15 cellular contexts compared by ENCODE assay signal in genomic region chr2:198525196-198525595, GRCh38.
DNase-seq lines count a peak whose midpoint lies in the region; ATAC-seq and TF ChIP-seq lines count a peak whose summit lies in the region.
"Had no signal": no experiment of that assay in that cellular context is flagged by ENCODE, and none has a peak within 500 bp of the region (broad histone marks: within the 10 kb centered on the region; RNA-seq: fewer than 3 reads in every experiment).

No MANE protein-coding gene starts in this region.

- H3K9me3 Mint-ChIP-seq in glutamatergic neuron (ENCODE audit: unreplicated experiment), result peaks cover 8% of the 10 kb centered on the region
- H3K9me3 Mint-ChIP-seq: CD8-positive, alpha-beta memory T cell had no signal

- peak; percentile 40 for DNase-seq in AG10803 (ENCODE audit: low read depth)
- no peak for DNase-seq in OCI-LY7 (ENCODE audit: low spot score)
- no peak for DNase-seq in glutamatergic neuron
- DNase-seq in activated naive CD4-positive, alpha-beta T cell (lab: John Stamatoyannopoulos, UW), result no peak
- DNase-seq in ascending aorta (ENCODE audit: low spot score in 2 of 2), result no peak
- DNase-seq in islet precursor cell, result no peak
- DNase-seq: AML-193; Caco-2; CD8-positive, alpha-beta memory T cell; DND-41; GF-D8; H7; IMR-90 had no signal

- peak overlapping the region; percentile 94 for H3K27ac Mint-ChIP-seq in glutamatergic neuron (ENCODE audit: unreplicated experiment)
- H3K27ac Mint-ChIP-seq: CD8-positive, alpha-beta memory T cell had no signal

- no peak for ATAC-seq in GM18873 (IDR thresholded peaks at IDR 0.05; ENCODE audit: low FRiP score, unreplicated experiment)

- intact Hi-C loops in OCI-LY7 (cut with micrococcal nuclease; ENCODE audit: unreplicated experiment) (no loop called here), ascending aorta (cut with DNase I) (no loop called here)

- H3K4me3 ChIP-seq in AG10803 (ENCODE audit: low read length), result no peak overlapping the region
- no peak overlapping the region for H3K4me3 ChIP-seq in OCI-LY7 (ENCODE audit: low read depth, low read length, poor library complexity, severe bottlenecking)
- no peak overlapping the region for H3K4me3 ChIP-seq in ascending aorta
- H3K4me3 ChIP-seq: BLaER1 had no signal

- no peaks in the 10 kb centered on the region for H4K20me1 ChIP-seq in OCI-LY7 (ENCODE audit: insufficient read depth, low read length)
- H4K20me1 ChIP-seq: BLaER1 had no signal

- no peaks in the 10 kb centered on the region for H3K27me3 ChIP-seq in ascending aorta
- H3K27me3 ChIP-seq: BLaER1 had no signal

- H3K9me2 ChIP-seq in OCI-LY7 (ENCODE audit: insufficient read depth, low read length), result no peaks in the 10 kb centered on the region

- H3K9me3 ChIP-seq in OCI-LY7 (ENCODE audit: low read length), result peaks cover 5% of the 10 kb centered on the region; the same call in 1 of the 2 replicates
- no peaks in the 10 kb centered on the region for H3K9me3 ChIP-seq in ascending aorta
- H3K9me3 ChIP-seq: BLaER1, Caco-2 had no signal

- CTCF ChIA-PET in OCI-LY7 (lab: Charles Lee; ENCODE audit: unreplicated experiment), result no interaction called here

- H3K4me1 ChIP-seq in OCI-LY7 (ENCODE audit: insufficient read depth, low read length, poor library complexity, severe bottlenecking) (peaks cover under 1% of the 10 kb centered on the region), ascending aorta (no peaks in the 10 kb centered on the region)
- H3K4me1 ChIP-seq: BLaER1, Caco-2 had no signal

- POLR2A ChIA-PET in OCI-LY7 (lab: Charles Lee), result interaction anchor here (0.6 kb wide), 1 partner anchor 910 kb away, joined by 3 read pairs; no protein-coding TSS in a partner anchor

- H2AFZ ChIP-seq in OCI-LY7 (ENCODE audit: low read length), result peak overlapping the region; percentile 1; the same call in 1 of the 2 replicates

- no peak overlapping the region for H3K27ac ChIP-seq in OCI-LY7 (ENCODE audit: low read depth, low read length, poor library complexity, severe bottlenecking)
- no peak overlapping the region for H3K27ac ChIP-seq in ascending aorta
- H3K27ac ChIP-seq: BLaER1 had no signal

- H3K36me3 Mint-ChIP-seq in glutamatergic neuron (ENCODE audit: unreplicated experiment), result peaks cover 4% of the 10 kb centered on the region
- H3K36me3 Mint-ChIP-seq: CD8-positive, alpha-beta memory T cell had no signal

- BruUV-seq in OCI-LY7 (replicated peaks; lab: Mats Ljungman, UMichigan), result no TSS peak

- H3K79me2 ChIP-seq in OCI-LY7 (ENCODE audit: insufficient read depth, low read depth, low read length), result no peaks in the 10 kb centered on the region

- TF ChIP-seq CTCF in AG10803 (conservative IDR thresholded peaks at IDR 0.05; ENCODE audit: low read length) (no peak), OCI-LY7 (conservative IDR thresholded peaks at IDR 0.05; ENCODE audit: low read length) (no peak), glutamatergic neuron (IDR thresholded peaks at IDR 0.05; ENCODE audit: partially characterized antibody, unreplicated experiment) (no peak), ascending aorta (IDR thresholded peaks at IDR 0.05) (no peak)

- peaks cover 5% of the 10 kb centered on the region for H3K27me3 Mint-ChIP-seq in glutamatergic neuron (ENCODE audit: unreplicated experiment)

- H3K4me2 ChIP-seq in OCI-LY7 (ENCODE audit: low read length), result no peak overlapping the region
- H3K4me2 ChIP-seq: BLaER1 had no signal

- H3K36me3 ChIP-seq in OCI-LY7 (ENCODE audit: insufficient read depth, low read length) (no peaks in the 10 kb centered on the region), ascending aorta (no peaks in the 10 kb centered on the region)
- H3K36me3 ChIP-seq: BLaER1 had no signal

- H3K4me3 Mint-ChIP-seq in glutamatergic neuron (ENCODE audit: unreplicated experiment), result no peak overlapping the region
- H3K4me3 Mint-ChIP-seq: CD8-positive, alpha-beta memory T cell had no signal

- peaks cover 38% of the 10 kb centered on the region for H3K4me1 Mint-ChIP-seq in glutamatergic neuron (ENCODE audit: low read depth, unreplicated experiment)
- H3K4me1 Mint-ChIP-seq: CD8-positive, alpha-beta memory T cell had no signal
